35 cellular contexts compared by ENCODE assay signal in genomic region chr4:134848681-134849080, GRCh38.
"Had no signal": no experiment of that assay in that cellular context is flagged by ENCODE, and none has a peak within 500 bp of the region (broad histone marks: within the 10 kb centered on the region; RNA-seq: fewer than 3 reads in every experiment).

No MANE protein-coding gene starts in this region.

- H3K27me3 ChIP-seq: MG63 had no signal

- H3K36me3 ChIP-seq: MG63 had no signal

- H3K9me3 ChIP-seq: MG63 had no signal

- DNase-seq: Karpas-422, Kasumi-1, MG63, MM.1S, MV-4-11, NCI-H1048, NCI-H1092, NCI-H1092 treated with DMSO at 0.1 percent for 48 hours, NCI-H1105, NCI-H1105 treated with DMSO at 0.1 percent for 48 hours, NCI-H1417, NCI-H1417 treated with DMSO at 0.1 percent for 48 hours, NCI-H1436, NCI-H1436 treated with DMSO at 0.1 percent for 48 hours, NCI-H146, NCI-H1694, NCI-H1694 treated with DMSO at 0.1 percent for 48 hours, NCI-H187, NCI-H187 treated with DMSO at 0.1 percent for 48 hours, NCI-H1930, NCI-H2029, NCI-H2029 treated with DMSO at 0.1 percent for 48 hours, NCI-H2081, NCI-H2081 treated with DMSO at 0.1 percent for 48 hours, NCI-H2107, NCI-H2171, NCI-H2171 treated with DMSO at 0.1 percent for 48 hours, NCI-H2227 treated with DMSO at 0.1 percent for 48 hours, NCI-H226, NCI-H345, NCI-H446, NCI-H446 treated with DMSO at 0.1 percent for 48 hours, NCI-H510A, NCI-H510A treated with DMSO at 0.1 percent for 48 hours, NCI-H524 had no signal

- H3K4me3 ChIP-seq: MG63 had no signal
